In the genomic region with DNA sequence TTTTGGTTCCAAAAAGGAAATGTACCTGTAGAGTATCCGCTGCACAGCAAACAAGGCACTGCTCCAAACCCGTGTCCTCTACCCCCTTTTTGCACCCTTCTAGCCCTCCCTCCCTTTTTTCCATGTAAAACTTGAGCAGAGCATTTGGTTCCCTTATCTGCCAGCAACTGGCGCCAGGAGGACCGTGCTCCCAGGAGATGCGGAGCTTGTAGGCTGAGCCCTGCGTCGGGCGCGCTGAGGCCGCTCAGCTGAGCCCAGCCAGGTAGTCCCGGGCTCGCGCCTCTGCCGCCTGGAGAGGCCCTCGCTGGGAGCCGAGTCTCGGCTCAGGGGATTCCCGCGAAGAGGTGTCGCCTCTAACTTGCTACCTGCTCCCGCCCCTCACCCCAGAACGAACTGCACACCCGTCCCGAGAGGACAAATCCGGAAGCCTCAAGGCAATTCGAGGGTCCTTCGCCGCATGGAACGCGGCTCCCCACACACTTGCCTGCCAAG, we compare ENCODE assay signal across 1 cellular context.
A peak's percentile ranks its signal among the peaks of the same experiment; 100 is the strongest.
TF ChIP-seq lines count a peak whose summit lies in the region.

No MANE protein-coding gene starts in this region.

TF ChIP-seq in HepG2, 621 proteins besides CTCF, POLR2A, EP300 and RAD21 (continued from another document):
- TF ChIP-seq CBX5 (CRISPR knock-in tag; IDR thresholded peaks at IDR 0.05; ENCODE audit: borderline replicate concordance): peak; percentile 13; the same call in 1 of the 2 replicates
- 0 out of 2 replicates have a peak, but pooled peaks have one; percentile 46 for TF ChIP-seq HIVEP1 (CRISPR knock-in tag; IDR thresholded peaks at IDR 0.05)
- TF ChIP-seq, protein P1, sequence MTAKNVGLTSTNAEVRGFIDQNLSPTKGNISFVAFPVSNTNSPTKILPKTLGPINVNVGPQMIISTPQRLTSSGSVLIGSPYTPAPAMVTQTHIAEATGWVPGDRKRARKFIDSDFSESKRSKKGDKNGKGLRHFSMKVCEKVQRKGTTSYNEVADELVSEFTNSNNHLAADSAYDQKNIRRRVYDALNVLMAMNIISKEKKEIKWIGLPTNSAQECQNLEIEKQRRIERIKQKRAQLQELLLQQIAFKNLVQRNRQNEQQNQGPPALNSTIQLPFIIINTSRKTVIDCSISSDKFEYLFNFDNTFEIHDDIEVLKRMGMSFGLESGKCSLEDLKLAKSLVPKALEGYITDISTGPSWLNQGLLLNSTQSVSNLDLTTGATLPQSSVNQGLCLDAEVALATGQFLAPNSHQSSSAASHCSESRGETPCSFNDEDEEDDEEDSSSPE (CRISPR knock-in tag; IDR thresholded peaks at IDR 0.05): no peak
- peak; percentile 80; the same call in 1 of the 2 replicates for TF ChIP-seq ZNF556 (CRISPR knock-in tag; IDR thresholded peaks at IDR 0.05; ENCODE audit: borderline replicate concordance)
- TF ChIP-seq ZNF260 (CRISPR knock-in tag; IDR thresholded peaks at IDR 0.05; ENCODE audit: borderline replicate concordance, low read depth): no peak
- TF ChIP-seq, protein P2, sequence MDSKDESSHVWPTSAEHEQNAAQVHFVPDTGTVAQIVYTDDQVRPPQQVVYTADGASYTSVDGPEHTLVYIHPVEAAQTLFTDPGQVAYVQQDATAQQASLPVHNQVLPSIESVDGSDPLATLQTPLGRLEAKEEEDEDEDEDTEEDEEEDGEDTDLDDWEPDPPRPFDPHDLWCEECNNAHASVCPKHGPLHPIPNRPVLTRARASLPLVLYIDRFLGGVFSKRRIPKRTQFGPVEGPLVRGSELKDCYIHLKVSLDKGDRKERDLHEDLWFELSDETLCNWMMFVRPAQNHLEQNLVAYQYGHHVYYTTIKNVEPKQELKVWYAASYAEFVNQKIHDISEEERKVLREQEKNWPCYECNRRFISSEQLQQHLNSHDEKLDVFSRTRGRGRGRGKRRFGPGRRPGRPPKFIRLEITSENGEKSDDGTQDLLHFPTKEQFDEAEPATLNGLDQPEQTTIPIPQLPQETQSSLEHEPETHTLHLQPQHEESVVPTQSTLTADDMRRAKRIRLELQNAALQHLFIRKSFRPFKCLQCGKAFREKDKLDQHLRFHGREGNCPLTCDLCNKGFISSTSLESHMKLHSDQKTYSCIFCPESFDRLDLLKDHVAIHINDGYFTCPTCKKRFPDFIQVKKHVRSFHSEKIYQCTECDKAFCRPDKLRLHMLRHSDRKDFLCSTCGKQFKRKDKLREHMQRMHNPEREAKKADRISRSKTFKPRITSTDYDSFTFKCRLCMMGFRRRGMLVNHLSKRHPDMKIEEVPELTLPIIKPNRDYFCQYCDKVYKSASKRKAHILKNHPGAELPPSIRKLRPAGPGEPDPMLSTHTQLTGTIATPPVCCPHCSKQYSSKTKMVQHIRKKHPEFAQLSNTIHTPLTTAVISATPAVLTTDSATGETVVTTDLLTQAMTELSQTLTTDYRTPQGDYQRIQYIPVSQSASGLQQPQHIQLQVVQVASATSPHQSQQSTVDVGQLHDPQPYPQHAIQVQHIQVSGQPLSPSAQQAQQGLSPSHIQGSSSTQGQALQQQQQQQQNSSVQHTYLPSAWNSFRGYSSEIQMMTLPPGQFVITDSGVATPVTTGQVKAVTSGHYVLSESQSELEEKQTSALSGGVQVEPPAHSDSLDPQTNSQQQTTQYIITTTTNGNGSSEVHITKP (CRISPR knock-in tag; IDR thresholded peaks at IDR 0.05; ENCODE audit: low read depth): no peak
- 0 out of 2 replicates have a peak, but pooled peaks have one; percentile 21 for TF ChIP-seq ZNF768 (CRISPR knock-in tag; IDR thresholded peaks at IDR 0.05)
- TF ChIP-seq HOXA5 (CRISPR knock-in tag; IDR thresholded peaks at IDR 0.05): peak; percentile 36; the same call in 1 of the 2 replicates
- TF ChIP-seq ZBTB20 (CRISPR knock-in tag; IDR thresholded peaks at IDR 0.05; ENCODE audit: borderline replicate concordance, low read depth): 0 out of 2 replicates have a peak, but pooled peaks have one; percentile 10
- no peak for TF ChIP-seq KAT7 (CRISPR knock-in tag; IDR thresholded peaks at IDR 0.05; ENCODE audit: borderline replicate concordance)
- no peak for TF ChIP-seq KLF12 (CRISPR knock-in tag; IDR thresholded peaks at IDR 0.05; ENCODE audit: borderline replicate concordance)
- TF ChIP-seq, protein P3, sequence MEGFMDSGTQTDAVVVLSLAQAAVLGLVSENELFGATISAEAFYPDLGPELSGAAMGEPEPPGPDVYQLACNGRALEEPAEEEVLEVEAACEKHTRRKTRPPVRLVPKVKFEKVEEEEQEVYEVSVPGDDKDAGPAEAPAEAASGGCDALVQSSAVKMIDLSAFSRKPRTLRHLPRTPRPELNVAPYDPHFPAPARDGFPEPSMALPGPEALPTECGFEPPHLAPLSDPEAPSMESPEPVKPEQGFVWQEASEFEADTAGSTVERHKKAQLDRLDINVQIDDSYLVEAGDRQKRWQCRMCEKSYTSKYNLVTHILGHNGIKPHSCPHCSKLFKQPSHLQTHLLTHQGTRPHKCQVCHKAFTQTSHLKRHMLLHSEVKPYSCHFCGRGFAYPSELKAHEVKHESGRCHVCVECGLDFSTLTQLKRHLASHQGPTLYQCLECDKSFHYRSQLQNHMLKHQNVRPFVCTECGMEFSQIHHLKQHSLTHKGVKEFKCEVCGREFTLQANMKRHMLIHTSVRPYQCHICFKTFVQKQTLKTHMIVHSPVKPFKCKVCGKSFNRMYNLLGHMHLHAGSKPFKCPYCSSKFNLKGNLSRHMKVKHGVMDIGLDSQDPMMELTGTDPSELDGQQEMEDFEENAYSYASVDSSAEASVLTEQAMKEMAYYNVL (CRISPR knock-in tag; IDR thresholded peaks at IDR 0.05; ENCODE audit: borderline replicate concordance): no peak
- TF ChIP-seq, protein P4, sequence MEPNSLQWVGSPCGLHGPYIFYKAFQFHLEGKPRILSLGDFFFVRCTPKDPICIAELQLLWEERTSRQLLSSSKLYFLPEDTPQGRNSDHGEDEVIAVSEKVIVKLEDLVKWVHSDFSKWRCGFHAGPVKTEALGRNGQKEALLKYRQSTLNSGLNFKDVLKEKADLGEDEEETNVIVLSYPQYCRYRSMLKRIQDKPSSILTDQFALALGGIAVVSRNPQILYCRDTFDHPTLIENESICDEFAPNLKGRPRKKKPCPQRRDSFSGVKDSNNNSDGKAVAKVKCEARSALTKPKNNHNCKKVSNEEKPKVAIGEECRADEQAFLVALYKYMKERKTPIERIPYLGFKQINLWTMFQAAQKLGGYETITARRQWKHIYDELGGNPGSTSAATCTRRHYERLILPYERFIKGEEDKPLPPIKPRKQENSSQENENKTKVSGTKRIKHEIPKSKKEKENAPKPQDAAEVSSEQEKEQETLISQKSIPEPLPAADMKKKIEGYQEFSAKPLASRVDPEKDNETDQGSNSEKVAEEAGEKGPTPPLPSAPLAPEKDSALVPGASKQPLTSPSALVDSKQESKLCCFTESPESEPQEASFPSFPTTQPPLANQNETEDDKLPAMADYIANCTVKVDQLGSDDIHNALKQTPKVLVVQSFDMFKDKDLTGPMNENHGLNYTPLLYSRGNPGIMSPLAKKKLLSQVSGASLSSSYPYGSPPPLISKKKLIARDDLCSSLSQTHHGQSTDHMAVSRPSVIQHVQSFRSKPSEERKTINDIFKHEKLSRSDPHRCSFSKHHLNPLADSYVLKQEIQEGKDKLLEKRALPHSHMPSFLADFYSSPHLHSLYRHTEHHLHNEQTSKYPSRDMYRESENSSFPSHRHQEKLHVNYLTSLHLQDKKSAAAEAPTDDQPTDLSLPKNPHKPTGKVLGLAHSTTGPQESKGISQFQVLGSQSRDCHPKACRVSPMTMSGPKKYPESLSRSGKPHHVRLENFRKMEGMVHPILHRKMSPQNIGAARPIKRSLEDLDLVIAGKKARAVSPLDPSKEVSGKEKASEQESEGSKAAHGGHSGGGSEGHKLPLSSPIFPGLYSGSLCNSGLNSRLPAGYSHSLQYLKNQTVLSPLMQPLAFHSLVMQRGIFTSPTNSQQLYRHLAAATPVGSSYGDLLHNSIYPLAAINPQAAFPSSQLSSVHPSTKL (CRISPR knock-in tag; IDR thresholded peaks at IDR 0.05): 0 out of 2 replicates have a peak, but pooled peaks have one; percentile 5
- 0 out of 2 replicates have a peak, but pooled peaks have one; percentile 24 for TF ChIP-seq MED1 (CRISPR knock-in tag; IDR thresholded peaks at IDR 0.05)
- peak; percentile 76 for TF ChIP-seq ZNF263 (CRISPR knock-in tag; IDR thresholded peaks at IDR 0.05)
- TF ChIP-seq, protein P5, sequence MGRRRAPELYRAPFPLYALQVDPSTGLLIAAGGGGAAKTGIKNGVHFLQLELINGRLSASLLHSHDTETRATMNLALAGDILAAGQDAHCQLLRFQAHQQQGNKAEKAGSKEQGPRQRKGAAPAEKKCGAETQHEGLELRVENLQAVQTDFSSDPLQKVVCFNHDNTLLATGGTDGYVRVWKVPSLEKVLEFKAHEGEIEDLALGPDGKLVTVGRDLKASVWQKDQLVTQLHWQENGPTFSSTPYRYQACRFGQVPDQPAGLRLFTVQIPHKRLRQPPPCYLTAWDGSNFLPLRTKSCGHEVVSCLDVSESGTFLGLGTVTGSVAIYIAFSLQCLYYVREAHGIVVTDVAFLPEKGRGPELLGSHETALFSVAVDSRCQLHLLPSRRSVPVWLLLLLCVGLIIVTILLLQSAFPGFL (CRISPR knock-in tag; IDR thresholded peaks at IDR 0.05): no peak
- TF ChIP-seq, protein P6, sequence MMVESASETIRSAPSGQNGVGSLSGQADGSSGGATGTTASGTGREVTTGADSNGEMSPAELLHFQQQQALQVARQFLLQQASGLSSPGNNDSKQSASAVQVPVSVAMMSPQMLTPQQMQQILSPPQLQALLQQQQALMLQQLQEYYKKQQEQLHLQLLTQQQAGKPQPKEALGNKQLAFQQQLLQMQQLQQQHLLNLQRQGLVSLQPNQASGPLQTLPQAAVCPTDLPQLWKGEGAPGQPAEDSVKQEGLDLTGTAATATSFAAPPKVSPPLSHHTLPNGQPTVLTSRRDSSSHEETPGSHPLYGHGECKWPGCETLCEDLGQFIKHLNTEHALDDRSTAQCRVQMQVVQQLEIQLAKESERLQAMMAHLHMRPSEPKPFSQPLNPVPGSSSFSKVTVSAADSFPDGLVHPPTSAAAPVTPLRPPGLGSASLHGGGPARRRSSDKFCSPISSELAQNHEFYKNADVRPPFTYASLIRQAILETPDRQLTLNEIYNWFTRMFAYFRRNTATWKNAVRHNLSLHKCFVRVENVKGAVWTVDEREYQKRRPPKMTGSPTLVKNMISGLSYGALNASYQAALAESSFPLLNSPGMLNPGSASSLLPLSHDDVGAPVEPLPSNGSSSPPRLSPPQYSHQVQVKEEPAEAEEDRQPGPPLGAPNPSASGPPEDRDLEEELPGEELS (CRISPR knock-in tag; IDR thresholded peaks at IDR 0.05): no peak
- 0 out of 2 replicates have a peak, but pooled peaks have one; percentile 55 for TF ChIP-seq ZNF782 (CRISPR knock-in tag; IDR thresholded peaks at IDR 0.05; ENCODE audit: borderline replicate concordance)
- peak; percentile 75 for TF ChIP-seq HDAC1 (CRISPR knock-in tag; IDR thresholded peaks at IDR 0.05)
- TF ChIP-seq ZNF282 (IDR thresholded peaks at IDR 0.05; ENCODE audit: partially characterized antibody): no peak
- TF ChIP-seq ZNF34 (CRISPR knock-in tag; IDR thresholded peaks at IDR 0.05; ENCODE audit: borderline replicate concordance): no peak
- no peak for TF ChIP-seq ZNF10 (CRISPR knock-in tag; IDR thresholded peaks at IDR 0.05; ENCODE audit: borderline replicate concordance, low read depth)
- peak; percentile 5; the same call in 1 of the 2 replicates for TF ChIP-seq FOSL2 (CRISPR knock-in tag; IDR thresholded peaks at IDR 0.05)
- no peak for TF ChIP-seq MEIS2 (CRISPR knock-in tag; IDR thresholded peaks at IDR 0.05)
- no peak for TF ChIP-seq RAD51 (IDR thresholded peaks at IDR 0.05; ENCODE audit: borderline replicate concordance)
- no peak for TF ChIP-seq SALL2 (CRISPR knock-in tag; IDR thresholded peaks at IDR 0.05)
- TF ChIP-seq ZNF501 (CRISPR knock-in tag; IDR thresholded peaks at IDR 0.05): peak; percentile 4; the same call in 1 of the 2 replicates
- TF ChIP-seq ZKSCAN5 (CRISPR knock-in tag; IDR thresholded peaks at IDR 0.05): no peak
- peak; percentile 15; the same call in 1 of the 2 replicates for TF ChIP-seq TBX3 (IDR thresholded peaks at IDR 0.05; ENCODE audit: borderline replicate concordance)
